Comparison of ENCODE assay signal across 26 cellular contexts in genomic region chr4:14934704-14935390, GRCh38.
"Had no signal": no experiment of that assay in that cellular context is flagged by ENCODE, and none has a peak within 500 bp of the region (broad histone marks: within the 10 kb centered on the region; RNA-seq: fewer than 3 reads in every experiment).

No MANE protein-coding gene starts in this region.

- H3K27ac Mint-ChIP-seq: dendritic cell treated with granulocyte-macrophage colony-stimulating factor and Interleukin-4, amounts not matched to agents 40 ng/mL and 50 ng/mL, for 4 days; endodermal cell; immature natural killer cell; mesothelial cell of epicardium; natural killer cell treated with Interleukin-12 subunit alpha and Interleukin-12 subunit beta and Interleukin-15 and Interleukin-18, amount 100 ng/mL, for 72 hours; progenitor cell of endocrine pancreas; stimulated activated memory B cell treated with anti-CD40 and anti-IgM and Interleukin-4, amounts not matched to agents 10 μg/mL and 1 μg/mL and 100 μg/mL, for 72 hours had no signal

- ATAC-seq: esophagus mucosa; mucosa of descending colon; natural killer cell treated with Interleukin-12 subunit alpha and Interleukin-12 subunit beta and Interleukin-15 and Interleukin-18, amount 100 ng/mL, for 72 hours; right cardiac atrium; stimulated activated memory B cell treated with anti-CD40 and anti-IgM and Interleukin-4, amounts not matched to agents 10 μg/mL and 1 μg/mL and 100 μg/mL, for 72 hours; stimulated activated naive CD8-positive, alpha-beta T cell treated with anti-CD3 and anti-CD28 coated beads, Interleukin-15, Interleukin-2, amounts not matched to agents 100 U/mL and 50 U/mL, for 24 hours; upper lobe of right lung had no signal

- DNase-seq: colonic mucosa; effector CD8-positive, alpha-beta T cell; endodermal cell; foreskin melanocyte; glutamatergic neuron; hypothalamus; immature natural killer cell; islet precursor cell; mesenchymal stem cell; mucosa of descending colon; naive B cell; right cardiac atrium; spleen; stimulated activated CD4-positive, alpha-beta T cell treated with anti-CD3 and anti-CD28 coated beads, Interleukin-4, amount 100 ng/mL, for 4 hours; stimulated activated naive CD8-positive, alpha-beta T cell treated with anti-CD3 and anti-CD28 coated beads, Interleukin-15, Interleukin-2, amounts not matched to agents 100 U/mL and 50 U/mL, for 24 hours; transverse colon; upper lobe of right lung; uterus had no signal

- H3K27me3 Mint-ChIP-seq: progenitor cell of endocrine pancreas had no signal

- H3K4me1 Mint-ChIP-seq: endodermal cell; immature natural killer cell; mesothelial cell of epicardium; naive B cell; neural crest cell; stimulated activated memory B cell treated with anti-CD40 and anti-IgM and Interleukin-4, amounts not matched to agents 10 μg/mL and 1 μg/mL and 100 μg/mL, for 72 hours had no signal

- H3K36me3 Mint-ChIP-seq: immature natural killer cell; mesothelial cell of epicardium; naive B cell; natural killer cell treated with Interleukin-12 subunit alpha and Interleukin-12 subunit beta and Interleukin-15 and Interleukin-18, amount 100 ng/mL, for 72 hours; stimulated activated memory B cell treated with anti-CD40 and anti-IgM and Interleukin-4, amounts not matched to agents 10 μg/mL and 1 μg/mL and 100 μg/mL, for 72 hours had no signal

- H3K4me3 ChIP-seq: colonic mucosa, mucosa of descending colon, skin epidermis, spleen, transverse colon, upper lobe of right lung, uterus had no signal

- H3K9me3 Mint-ChIP-seq: dendritic cell treated with granulocyte-macrophage colony-stimulating factor and Interleukin-4, amounts not matched to agents 40 ng/mL and 50 ng/mL, for 4 days; endodermal cell; mesothelial cell of epicardium; natural killer cell treated with Interleukin-12 subunit alpha and Interleukin-12 subunit beta and Interleukin-15 and Interleukin-18, amount 100 ng/mL, for 72 hours; stimulated activated memory B cell treated with anti-CD40 and anti-IgM and Interleukin-4, amounts not matched to agents 10 μg/mL and 1 μg/mL and 100 μg/mL, for 72 hours had no signal

- H3K4me3 Mint-ChIP-seq: dendritic cell treated with granulocyte-macrophage colony-stimulating factor and Interleukin-4, amounts not matched to agents 40 ng/mL and 50 ng/mL, for 4 days; endodermal cell; immature natural killer cell; mesothelial cell of epicardium; naive B cell; natural killer cell treated with Interleukin-12 subunit alpha and Interleukin-12 subunit beta and Interleukin-15 and Interleukin-18, amount 100 ng/mL, for 72 hours; neural crest cell; stimulated activated memory B cell treated with anti-CD40 and anti-IgM and Interleukin-4, amounts not matched to agents 10 μg/mL and 1 μg/mL and 100 μg/mL, for 72 hours had no signal
